1 cellular context compared by ENCODE assay signal in the genomic region with DNA sequence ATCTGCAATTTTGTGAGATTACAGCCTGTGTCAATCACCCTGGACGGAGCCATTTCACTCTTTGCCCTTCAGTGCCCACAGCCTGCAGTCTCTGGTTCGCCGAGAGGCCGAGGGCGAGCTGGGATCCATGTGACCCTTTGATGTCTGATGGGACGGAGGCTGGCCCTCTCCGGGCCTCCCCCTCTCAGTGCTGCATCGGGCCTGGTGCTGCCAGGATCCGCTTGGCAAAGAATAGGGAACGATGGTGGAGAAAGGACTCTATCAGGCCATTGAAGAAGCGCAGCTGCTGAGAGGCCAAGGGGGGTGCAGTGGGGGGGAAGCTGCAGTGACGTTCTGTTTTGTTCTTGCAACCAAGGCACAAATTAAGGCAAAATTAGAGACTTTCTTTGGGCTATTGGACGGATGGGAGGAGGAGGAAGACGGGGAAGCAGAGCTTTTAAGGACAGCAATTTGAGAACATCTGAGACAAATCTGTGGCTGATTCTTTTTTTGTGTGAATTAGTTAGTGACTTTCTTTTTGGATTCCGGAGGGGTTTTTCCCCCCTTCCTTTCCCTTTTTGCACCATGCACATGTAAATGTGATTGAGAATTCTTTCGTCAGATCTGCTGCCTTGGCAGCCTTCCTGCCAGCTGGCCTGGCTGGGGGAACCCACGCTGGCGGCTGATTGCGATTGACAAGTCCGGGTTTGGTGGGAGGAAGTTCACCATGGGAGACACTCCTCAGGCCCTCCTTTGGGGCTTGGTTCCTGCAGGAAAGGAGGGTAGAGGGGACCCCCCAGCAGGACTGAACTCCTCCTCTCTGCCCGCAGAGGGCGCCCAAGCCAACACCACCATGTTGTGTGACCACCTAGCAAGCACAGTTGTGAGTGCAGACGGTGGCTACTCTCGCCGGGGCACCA.
TF ChIP-seq lines count a peak whose summit lies in the region.

No MANE protein-coding gene starts in this region.

TF ChIP-seq in SK-N-SH treated with all-trans-retinoic acid at 6 μM for 48 hours, 23 proteins besides CTCF, POLR2A, EP300 and RAD21 (continued from another document):
- TF ChIP-seq, protein P1, sequence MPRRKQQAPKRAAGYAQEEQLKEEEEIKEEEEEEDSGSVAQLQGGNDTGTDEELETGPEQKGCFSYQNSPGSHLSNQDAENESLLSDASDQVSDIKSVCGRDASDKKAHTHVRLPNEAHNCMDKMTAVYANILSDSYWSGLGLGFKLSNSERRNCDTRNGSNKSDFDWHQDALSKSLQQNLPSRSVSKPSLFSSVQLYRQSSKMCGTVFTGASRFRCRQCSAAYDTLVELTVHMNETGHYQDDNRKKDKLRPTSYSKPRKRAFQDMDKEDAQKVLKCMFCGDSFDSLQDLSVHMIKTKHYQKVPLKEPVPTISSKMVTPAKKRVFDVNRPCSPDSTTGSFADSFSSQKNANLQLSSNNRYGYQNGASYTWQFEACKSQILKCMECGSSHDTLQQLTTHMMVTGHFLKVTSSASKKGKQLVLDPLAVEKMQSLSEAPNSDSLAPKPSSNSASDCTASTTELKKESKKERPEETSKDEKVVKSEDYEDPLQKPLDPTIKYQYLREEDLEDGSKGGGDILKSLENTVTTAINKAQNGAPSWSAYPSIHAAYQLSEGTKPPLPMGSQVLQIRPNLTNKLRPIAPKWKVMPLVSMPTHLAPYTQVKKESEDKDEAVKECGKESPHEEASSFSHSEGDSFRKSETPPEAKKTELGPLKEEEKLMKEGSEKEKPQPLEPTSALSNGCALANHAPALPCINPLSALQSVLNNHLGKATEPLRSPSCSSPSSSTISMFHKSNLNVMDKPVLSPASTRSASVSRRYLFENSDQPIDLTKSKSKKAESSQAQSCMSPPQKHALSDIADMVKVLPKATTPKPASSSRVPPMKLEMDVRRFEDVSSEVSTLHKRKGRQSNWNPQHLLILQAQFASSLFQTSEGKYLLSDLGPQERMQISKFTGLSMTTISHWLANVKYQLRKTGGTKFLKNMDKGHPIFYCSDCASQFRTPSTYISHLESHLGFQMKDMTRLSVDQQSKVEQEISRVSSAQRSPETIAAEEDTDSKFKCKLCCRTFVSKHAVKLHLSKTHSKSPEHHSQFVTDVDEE (CRISPR knock-in tag; IDR thresholded peaks at IDR 0.05) = no peak
- TF ChIP-seq ZC3H10 (CRISPR knock-in tag; IDR thresholded peaks at IDR 0.05) (no peak), SNAI2 (CRISPR knock-in tag; IDR thresholded peaks at IDR 0.05) (no peak), ZFP30 (CRISPR knock-in tag; IDR thresholded peaks at IDR 0.05) (no peak), TCF4 (CRISPR knock-in tag; IDR thresholded peaks at IDR 0.05; ENCODE audit: borderline replicate concordance) (no peak), PPARA (CRISPR knock-in tag; IDR thresholded peaks at IDR 0.05; ENCODE audit: borderline replicate concordance) (no peak), OSR1 (CRISPR knock-in tag; IDR thresholded peaks at IDR 0.05) (no peak)
